In genomic region chr20:58651823-58652605, GRCh38 we compare ENCODE assay signal across 8 cellular contexts. TPM values are rescaled to one million over a fixed set of nuclear protein-coding genes. Genes with fewer than 3 reads are reported as not detected.
DNase-seq lines count a peak whose midpoint lies in the region; ATAC-seq and TF ChIP-seq lines count a peak whose summit lies in the region.

No MANE protein-coding gene starts in this region.

- ATAC-seq in central memory CD8-positive, alpha-beta T cell (replicated peaks; ENCODE audit: extremely low read depth, poor library complexity, severe bottlenecking): peak; percentile 61
- ATAC-seq in HG03135 (IDR thresholded peaks at IDR 0.05; ENCODE audit: unreplicated experiment): no peak

- no peaks in the 10 kb centered on the region for H3K9me3 ChIP-seq in spleen

- peaks cover 43% of the 10 kb centered on the region for H3K4me1 Mint-ChIP-seq in central memory CD8-positive, alpha-beta T cell
- H3K4me1 Mint-ChIP-seq in immature natural killer cell: peaks cover 42 to 63% of the 10 kb centered on the region in 2 donors

- H3K4me3 ChIP-seq in NB4 (ENCODE audit: low read depth, low read length): peak overlapping the region; percentile 96
- H3K4me3 ChIP-seq in spleen: peak overlapping the region; percentile 84 to 100 (median 97)

- peak overlapping the region; percentile 99 for H3K27ac Mint-ChIP-seq in central memory CD8-positive, alpha-beta T cell (ENCODE audit: low read depth)
- peak overlapping the region; percentile 94 to 100 (median 98) for H3K27ac Mint-ChIP-seq in immature natural killer cell

- H3K27me3 Mint-ChIP-seq in central memory CD8-positive, alpha-beta T cell: no peaks in the 10 kb centered on the region
- peaks cover 7 to 20% (median 16%) of the 10 kb centered on the region in 3 donors for H3K27me3 Mint-ChIP-seq in immature natural killer cell (ENCODE audit: low read depth in 3 of 3)

- DNase-seq in GM04504 (ENCODE audit: low read depth) (peak; percentile 31), HCEC 1CT (peak; percentile 74), NB4 (ENCODE audit: low read depth) (peak; percentile 91), immature natural killer cell (peak; percentile 73 to 78 (median 77)), spleen (peak; percentile 89)
- peak; percentile 61 to 81 (median 74) for DNase-seq in activated CD4-positive, CD25-positive, alpha-beta regulatory T cell (lab: John Stamatoyannopoulos, UW)
- peak; percentile 40 to 60 for DNase-seq in central memory CD8-positive, alpha-beta T cell (ENCODE audit: low spot score in 2 of 2)

- TF ChIP-seq CTCF in NB4 (IDR thresholded peaks at IDR 0.05; ENCODE audit: low read depth, low read length) (no peak), spleen (IDR thresholded peaks at IDR 0.05 in 8 of 11, conservative IDR thresholded peaks at IDR 0.05 in 3 of 11) (peak in 1 of 11 experiments; percentile 11)

- peak overlapping the region; percentile 97 for H3K4me3 Mint-ChIP-seq in central memory CD8-positive, alpha-beta T cell
- peak overlapping the region; percentile 97 to 99 (median 98) for H3K4me3 Mint-ChIP-seq in immature natural killer cell

- H3K27me3 ChIP-seq in spleen (replicated peaks in 1 of 7): peaks cover 0 to 8% (median 0%) of the 10 kb centered on the region in 7 donors

- TF ChIP-seq POLR2A in NB4 (IDR thresholded peaks at IDR 0.05; ENCODE audit: extremely low read depth, insufficient read length): peak; percentile 29
- TF ChIP-seq POLR2A in spleen (IDR thresholded peaks at IDR 0.05): peak in 1 of 3 donors; percentile 48

- H3K36me3 Mint-ChIP-seq in central memory CD8-positive, alpha-beta T cell (ENCODE audit: insufficient read depth): peaks cover 23% of the 10 kb centered on the region
- H3K36me3 Mint-ChIP-seq in immature natural killer cell: no peaks in the 10 kb centered on the region

- peak overlapping the region; percentile 91 to 98 (median 94) for H3K27ac ChIP-seq in spleen

- no peaks in the 10 kb centered on the region for H3K9me3 Mint-ChIP-seq in central memory CD8-positive, alpha-beta T cell
- no peaks in the 10 kb centered on the region for H3K9me3 Mint-ChIP-seq in immature natural killer cell

- peaks cover 0 to 15% (median 0%) of the 10 kb centered on the region in 6 donors for H3K36me3 ChIP-seq in spleen

- intact Hi-C loops in spleen (cut with DNase I; ENCODE audit: low total_unique reads): loop anchor here (5.0 kb wide), 1 partner anchor 415 kb away; no protein-coding TSS in a partner anchor

- WGBS in spleen, 5 donors: 0 to 1% (median 0%) methylated on average over 37 of the region's 37 CpGs

- H3K4me1 ChIP-seq in spleen: peaks cover 27 to 61% (median 55%) of the 10 kb centered on the region in 6 donors

RNA-seq across cellular contexts. Expression of gene STX16, which starts 0.9 kb away (rescaled TPM):
- polyA plus RNA-seq in immature natural killer cell (10 to 100 TPM; 17.2 to 24.9 (median 21.1) TPM), spleen (10 to 100 TPM; 34.4 to 47.3 (median 43.5) TPM)
- total RNA-seq in spleen: 100 to 1,000 TPM in 1 of 7 donors, 10 to 100 TPM in 6; 62.6 to 105 (median 83.6) TPM

RNA-seq across cellular contexts. Expression of gene NPEPL1, which starts 40.6 kb away (rescaled TPM):
- polyA plus RNA-seq in immature natural killer cell (10 to 100 TPM; 10.1 to 20.1 (median 11.6) TPM), spleen (10 to 100 TPM; 19.3 to 56.7 (median 50.6) TPM)
- total RNA-seq in spleen: 10 to 100 TPM; 31.7 to 61.7 (median 56.4) TPM

Comparison
In these comparisons a context has a peak if more than half of its experiments do, and no peak if none do; other contexts are left out.
1. DNase-seq: peak in every context shown above with its lines; median percentile 91 in NB4; 89 in spleen; 77 in immature natural killer cell; 74 in activated CD4-positive, CD25-positive, alpha-beta regulatory T cell; 74 in HCEC 1CT; 50 in central memory CD8-positive, alpha-beta T cell; 31 in GM04504.